ENCODE assay signal across 21 cellular contexts in genomic region chr11:117900720-117901440, GRCh38. TPM values are rescaled to one million over a fixed set of nuclear protein-coding genes. Genes with fewer than 3 reads are reported as not detected.
DNase-seq lines count a peak whose midpoint lies in the region; ATAC-seq and TF ChIP-seq lines count a peak whose summit lies in the region.
"Had no signal": no experiment of that assay in that cellular context is flagged by ENCODE, and none has a peak within 500 bp of the region (broad histone marks: within the 10 kb centered on the region; RNA-seq: fewer than 3 reads in every experiment).

No MANE protein-coding gene starts in this region.

- peak; percentile 15 for DNase-seq in activated CD8-positive, alpha-beta memory T cell treated with anti-CD3 and anti-CD28 coated beads, Interleukin-2, amount 50 U/mL, for 48 hours
- DNase-seq in activated CD8-positive, alpha-beta memory T cell treated with anti-CD3 and anti-CD28 coated beads, Interleukin-2, amount 10 ng/mL, durations not matched to agents 7 days and 5 days = no peak
- DNase-seq in NCI-H1105 treated with DMSO at 0.1 percent for 48 hours (lab: John Stamatoyannopoulos, UW) = peak; percentile 57
- no peak for DNase-seq in cerebellar nuclear complex (lab: John Stamatoyannopoulos, UW)
- DNase-seq in body of pancreas = no peak
- DNase-seq: activated CD4-positive, CD25-positive, alpha-beta regulatory T cell treated with anti-CD3 and anti-CD28 coated beads, Interleukin-2, amount 50 U/mL, for 72 hours; activated gamma-delta T cell; amygdala; effector CD8-positive, alpha-beta T cell; heart right ventricle; naive thymus-derived CD8-positive, alpha-beta T cell; NCI-H2029; PC-9 had no signal

- no peaks in the 10 kb centered on the region for H3K9me3 ChIP-seq in body of pancreas
- H3K9me3 ChIP-seq: HAP-1, heart right ventricle, thoracic aorta had no signal

- no peak for TF ChIP-seq CTCF in body of pancreas (IDR thresholded peaks at IDR 0.05)

- H3K27ac ChIP-seq in body of pancreas = no peak overlapping the region
- H3K27ac ChIP-seq: HL-60, PC-9, thoracic aorta had no signal

- H3K27ac Mint-ChIP-seq in activated CD8-positive, alpha-beta memory T cell treated with anti-CD3 and anti-CD28 coated beads, Interleukin-2, amount 10 ng/mL, durations not matched to agents 7 days and 5 days = no peak overlapping the region
- H3K27ac Mint-ChIP-seq in dendritic cell treated with granulocyte-macrophage colony-stimulating factor and Interleukin-4, amounts not matched to agents 40 ng/mL and 50 ng/mL, for 4 days = peak overlapping the region; percentile 67
- H3K27ac Mint-ChIP-seq in stimulated activated memory B cell treated with anti-CD40 and anti-IgM and Interleukin-4, amounts not matched to agents 10 μg/mL and 1 μg/mL and 100 μg/mL, for 72 hours = peak overlapping the region; percentile 87
- H3K27ac Mint-ChIP-seq: naive thymus-derived CD8-positive, alpha-beta T cell had no signal

- H3K4me3 Mint-ChIP-seq in activated CD8-positive, alpha-beta memory T cell treated with anti-CD3 and anti-CD28 coated beads, Interleukin-2, amount 10 ng/mL, durations not matched to agents 7 days and 5 days = no peak overlapping the region
- H3K4me3 Mint-ChIP-seq in dendritic cell treated with granulocyte-macrophage colony-stimulating factor and Interleukin-4, amounts not matched to agents 40 ng/mL and 50 ng/mL, for 4 days = no peak overlapping the region
- H3K4me3 Mint-ChIP-seq in stimulated activated memory B cell treated with anti-CD40 and anti-IgM and Interleukin-4, amounts not matched to agents 10 μg/mL and 1 μg/mL and 100 μg/mL, for 72 hours = no peak overlapping the region
- H3K4me3 Mint-ChIP-seq: central memory CD8-positive, alpha-beta T cell; naive thymus-derived CD8-positive, alpha-beta T cell had no signal

- peaks cover 13% of the 10 kb centered on the region for H3K27me3 Mint-ChIP-seq in activated CD8-positive, alpha-beta memory T cell treated with anti-CD3 and anti-CD28 coated beads, Interleukin-2, amount 10 ng/mL, durations not matched to agents 7 days and 5 days
- peaks cover 7% of the 10 kb centered on the region for H3K27me3 Mint-ChIP-seq in dendritic cell treated with granulocyte-macrophage colony-stimulating factor and Interleukin-4, amounts not matched to agents 40 ng/mL and 50 ng/mL, for 4 days
- H3K27me3 Mint-ChIP-seq in stimulated activated memory B cell treated with anti-CD40 and anti-IgM and Interleukin-4, amounts not matched to agents 10 μg/mL and 1 μg/mL and 100 μg/mL, for 72 hours = no peaks in the 10 kb centered on the region

- ATAC-seq in activated CD8-positive, alpha-beta memory T cell treated with anti-CD3 and anti-CD28 coated beads, Interleukin-2, amount 10 ng/mL, durations not matched to agents 7 days and 5 days = no peak
- ATAC-seq in stimulated activated memory B cell treated with anti-CD40 and anti-IgM and Interleukin-4, amounts not matched to agents 10 μg/mL and 1 μg/mL and 100 μg/mL, for 72 hours = peak; percentile 34
- ATAC-seq in HG02610 (IDR thresholded peaks at IDR 0.05; ENCODE audit: unreplicated experiment) (no peak), body of pancreas (no peak)
- ATAC-seq: SK-N-SH treated with all-trans-retinoic acid at 6 μM for 48 hours had no signal

- intact Hi-C loops in dendritic cell treated with granulocyte-macrophage colony-stimulating factor and Interleukin-4, amounts not matched to agents 40 ng/mL and 50 ng/mL, for 4 days (cut with micrococcal nuclease) = no loop called here
- intact Hi-C loops in body of pancreas (cut with DNase I) = no loop called here

- no peaks in the 10 kb centered on the region for H3K4me1 ChIP-seq in body of pancreas
- H3K4me1 ChIP-seq: HAP-1 had no signal

- no peaks in the 10 kb centered on the region for H3K36me3 Mint-ChIP-seq in activated CD8-positive, alpha-beta memory T cell treated with anti-CD3 and anti-CD28 coated beads, Interleukin-2, amount 10 ng/mL, durations not matched to agents 7 days and 5 days
- H3K36me3 Mint-ChIP-seq in dendritic cell treated with granulocyte-macrophage colony-stimulating factor and Interleukin-4, amounts not matched to agents 40 ng/mL and 50 ng/mL, for 4 days (ENCODE audit: low read depth) = no peaks in the 10 kb centered on the region
- no peaks in the 10 kb centered on the region for H3K36me3 Mint-ChIP-seq in stimulated activated memory B cell treated with anti-CD40 and anti-IgM and Interleukin-4, amounts not matched to agents 10 μg/mL and 1 μg/mL and 100 μg/mL, for 72 hours

- WGBS in body of pancreas, 2 donors = 64 to 77% methylated on average over 10 to 11 of the region's 11 CpGs

- CTCF ChIA-PET in activated CD8-positive, alpha-beta memory T cell treated with anti-CD3 and anti-CD28 coated beads, Interleukin-2, amount 10 ng/mL, durations not matched to agents 7 days and 5 days (lab: Charles Lee) = interaction anchor here (1.1 to 1.5 kb wide), 5 partner anchors 28 to 152 kb away, joined by 3 read pairs; no protein-coding TSS in a partner anchor

- no peak overlapping the region for H3K4me3 ChIP-seq in body of pancreas
- H3K4me3 ChIP-seq: HAP-1, heart right ventricle, PC-9, thoracic aorta had no signal

- TF ChIP-seq POLR2A in body of pancreas (IDR thresholded peaks at IDR 0.05) = no peak

- H3K4me1 Mint-ChIP-seq in activated CD8-positive, alpha-beta memory T cell treated with anti-CD3 and anti-CD28 coated beads, Interleukin-2, amount 10 ng/mL, durations not matched to agents 7 days and 5 days = peaks cover 9% of the 10 kb centered on the region
- H3K4me1 Mint-ChIP-seq in dendritic cell treated with granulocyte-macrophage colony-stimulating factor and Interleukin-4, amounts not matched to agents 40 ng/mL and 50 ng/mL, for 4 days (ENCODE audit: low read depth) = peaks cover 33% of the 10 kb centered on the region
- peaks cover 29% of the 10 kb centered on the region for H3K4me1 Mint-ChIP-seq in stimulated activated memory B cell treated with anti-CD40 and anti-IgM and Interleukin-4, amounts not matched to agents 10 μg/mL and 1 μg/mL and 100 μg/mL, for 72 hours
- H3K4me1 Mint-ChIP-seq: central memory CD8-positive, alpha-beta T cell had no signal

- no peaks in the 10 kb centered on the region for H3K27me3 ChIP-seq in body of pancreas
- H3K27me3 ChIP-seq: heart right ventricle had no signal

- H3K36me3 ChIP-seq in body of pancreas (replicated peaks in 1 of 2; ENCODE audit: insufficient read depth in 1 of 2, low read depth in 2 of 2) = no peaks in the 10 kb centered on the region
- H3K36me3 ChIP-seq: HAP-1, heart right ventricle, thoracic aorta had no signal

- no peaks in the 10 kb centered on the region for H3K9me3 Mint-ChIP-seq in activated CD8-positive, alpha-beta memory T cell treated with anti-CD3 and anti-CD28 coated beads, Interleukin-2, amount 10 ng/mL, durations not matched to agents 7 days and 5 days (ENCODE audit: low read depth)
- H3K9me3 Mint-ChIP-seq in dendritic cell treated with granulocyte-macrophage colony-stimulating factor and Interleukin-4, amounts not matched to agents 40 ng/mL and 50 ng/mL, for 4 days = no peaks in the 10 kb centered on the region
- H3K9me3 Mint-ChIP-seq in stimulated activated memory B cell treated with anti-CD40 and anti-IgM and Interleukin-4, amounts not matched to agents 10 μg/mL and 1 μg/mL and 100 μg/mL, for 72 hours = no peaks in the 10 kb centered on the region
- H3K9me3 Mint-ChIP-seq: central memory CD8-positive, alpha-beta T cell; naive thymus-derived CD8-positive, alpha-beta T cell had no signal

RNA-seq across cellular contexts. Expression of gene FXYD6, which starts 24.4 kb away (rescaled TPM):
- under 1 TPM; 0.12 to 0.20 TPM for total RNA-seq in activated CD8-positive, alpha-beta memory T cell treated with anti-CD3 and anti-CD28 coated beads, Interleukin-2, amount 10 ng/mL, durations not matched to agents 7 days and 5 days
- total RNA-seq in body of pancreas = 10 to 100 TPM; 16.8 to 23.9 TPM
- total RNA-seq: naive thymus-derived CD8-positive, alpha-beta T cell had no signal

RNA-seq across cellular contexts. Expression of gene TMPRSS13, which starts 28.3 kb away (rescaled TPM):
- total RNA-seq in activated CD8-positive, alpha-beta memory T cell treated with anti-CD3 and anti-CD28 coated beads, Interleukin-2, amount 10 ng/mL, durations not matched to agents 7 days and 5 days = 1 to 10 TPM; 1.7 to 2.0 TPM
- 1 to 10 TPM; 1.6 to 4.9 TPM for total RNA-seq in body of pancreas

Comparison
In these comparisons a context has a peak if more than half of its experiments do, and no peak if none do; other contexts are left out.
1. DNase-seq: peak in activated CD8-positive, alpha-beta memory T cell treated with anti-CD3 and anti-CD28 coated beads, Interleukin-2, amount 50 U/mL, for 48 hours (single experiment) and NCI-H1105 treated with DMSO at 0.1 percent for 48 hours (single experiment); none in activated CD8-positive, alpha-beta memory T cell treated with anti-CD3 and anti-CD28 coated beads, Interleukin-2, amount 10 ng/mL, durations not matched to agents 7 days and 5 days (single experiment), cerebellar nuclear complex (0 of 2) and body of pancreas (0 of 4).
2. RNA of gene FXYD6, which starts 24.4 kb away (total RNA-seq): 16.8 to 23.9 TPM in body of pancreas; 0.12 to 0.20 TPM in activated CD8-positive, alpha-beta memory T cell treated with anti-CD3 and anti-CD28 coated beads, Interleukin-2, amount 10 ng/mL, durations not matched to agents 7 days and 5 days; every median in the first group is over 10 times any median in the second.